In the genomic region with DNA sequence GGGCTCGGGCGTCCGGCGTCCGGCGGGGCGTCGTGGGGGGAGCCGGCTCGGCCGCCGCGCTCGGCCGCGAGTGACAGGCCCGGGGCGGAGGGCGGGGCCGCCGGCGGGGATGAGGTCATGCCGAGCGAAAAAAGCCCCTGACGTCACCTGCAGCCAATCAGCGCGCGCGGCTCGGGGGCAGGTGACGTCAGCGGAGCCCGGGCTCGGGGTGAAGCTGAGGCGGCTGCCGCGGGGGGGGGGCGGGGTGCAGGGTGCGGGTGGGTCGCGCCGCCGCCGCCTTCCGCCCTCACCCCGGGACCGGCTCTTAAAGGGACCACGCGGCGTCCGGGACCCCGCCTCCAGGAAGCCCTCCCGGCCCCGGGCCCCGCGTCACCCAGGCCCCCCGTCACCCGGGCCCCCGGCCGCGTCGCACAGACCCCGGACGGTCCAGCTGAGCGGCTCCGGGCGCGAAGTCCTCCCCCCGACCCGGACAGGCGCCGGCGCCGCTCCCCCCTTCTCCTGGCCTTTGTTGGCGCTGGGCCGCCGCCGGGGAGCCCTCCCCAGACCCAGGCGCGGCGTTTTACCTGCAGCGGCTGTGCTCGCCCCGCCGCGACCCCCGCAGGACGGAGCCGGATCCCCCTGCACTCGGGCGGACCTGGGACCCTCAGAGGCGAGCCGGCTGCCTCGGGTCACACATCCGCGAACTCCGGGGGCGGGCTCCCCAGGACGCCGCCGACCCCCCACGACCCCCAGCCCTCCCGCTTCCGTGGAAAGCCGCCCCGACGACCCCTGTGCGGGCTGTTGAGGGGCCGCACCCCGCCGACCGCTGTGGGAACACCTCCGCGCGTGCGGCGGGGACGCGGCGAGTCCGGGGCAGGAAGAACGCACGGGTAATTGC, we compare ENCODE assay signal across 1 cellular context.
TF ChIP-seq lines count a peak whose summit lies in the region.

A gene with protein sequence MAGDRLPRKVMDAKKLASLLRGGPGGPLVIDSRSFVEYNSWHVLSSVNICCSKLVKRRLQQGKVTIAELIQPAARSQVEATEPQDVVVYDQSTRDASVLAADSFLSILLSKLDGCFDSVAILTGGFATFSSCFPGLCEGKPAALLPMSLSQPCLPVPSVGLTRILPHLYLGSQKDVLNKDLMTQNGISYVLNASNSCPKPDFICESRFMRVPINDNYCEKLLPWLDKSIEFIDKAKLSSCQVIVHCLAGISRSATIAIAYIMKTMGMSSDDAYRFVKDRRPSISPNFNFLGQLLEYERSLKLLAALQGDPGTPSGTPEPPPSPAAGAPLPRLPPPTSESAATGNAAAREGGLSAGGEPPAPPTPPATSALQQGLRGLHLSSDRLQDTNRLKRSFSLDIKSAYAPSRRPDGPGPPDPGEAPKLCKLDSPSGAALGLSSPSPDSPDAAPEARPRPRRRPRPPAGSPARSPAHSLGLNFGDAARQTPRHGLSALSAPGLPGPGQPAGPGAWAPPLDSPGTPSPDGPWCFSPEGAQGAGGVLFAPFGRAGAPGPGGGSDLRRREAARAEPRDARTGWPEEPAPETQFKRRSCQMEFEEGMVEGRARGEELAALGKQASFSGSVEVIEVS (minus strand): TSS at position 72 of the 877 bp plus-strand sequence. CDS start 6,445 bp downstream, outside the sequence.

TF ChIP-seq in WTC11, 78 proteins besides CTCF, POLR2A, EP300 and RAD21 (continued from another document):
- TF ChIP-seq, protein P1, sequence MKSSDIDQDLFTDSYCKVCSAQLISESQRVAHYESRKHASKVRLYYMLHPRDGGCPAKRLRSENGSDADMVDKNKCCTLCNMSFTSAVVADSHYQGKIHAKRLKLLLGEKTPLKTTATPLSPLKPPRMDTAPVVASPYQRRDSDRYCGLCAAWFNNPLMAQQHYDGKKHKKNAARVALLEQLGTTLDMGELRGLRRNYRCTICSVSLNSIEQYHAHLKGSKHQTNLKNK (CRISPR knock-in tag; IDR thresholded peaks at IDR 0.05) = no peak
- TF ChIP-seq GRHL2 (CRISPR knock-in tag; IDR thresholded peaks at IDR 0.05; ENCODE audit: insufficient replicate concordance, severe bottlenecking) (no peak), NR3C1 (CRISPR knock-in tag; conservative IDR thresholded peaks at IDR 0.05; ENCODE audit: low read depth) (no peak), EMX1 (CRISPR knock-in tag; IDR thresholded peaks at IDR 0.05) (no peak), MYBL2 (CRISPR knock-in tag; IDR thresholded peaks at IDR 0.05) (no peak), NFATC4 (CRISPR knock-in tag; IDR thresholded peaks at IDR 0.05) (no peak), NR2C2 (CRISPR knock-in tag; IDR thresholded peaks at IDR 0.05) (no peak), ZNF416 (CRISPR knock-in tag; IDR thresholded peaks at IDR 0.05) (no peak), SOX15 (CRISPR knock-in tag; IDR thresholded peaks at IDR 0.05) (no peak), JAZF1 (CRISPR knock-in tag; IDR thresholded peaks at IDR 0.05) (no peak), ESRRA (CRISPR knock-in tag; IDR thresholded peaks at IDR 0.05; ENCODE audit: borderline replicate concordance) (no peak), NFE2L1 (CRISPR knock-in tag; IDR thresholded peaks at IDR 0.05) (no peak), FOXP1 (CRISPR knock-in tag; IDR thresholded peaks at IDR 0.05; ENCODE audit: borderline replicate concordance) (no peak), NFYB (CRISPR knock-in tag; conservative IDR thresholded peaks at IDR 0.05; ENCODE audit: low read depth) (peak; percentile 59)
- TF ChIP-seq, protein P2, sequence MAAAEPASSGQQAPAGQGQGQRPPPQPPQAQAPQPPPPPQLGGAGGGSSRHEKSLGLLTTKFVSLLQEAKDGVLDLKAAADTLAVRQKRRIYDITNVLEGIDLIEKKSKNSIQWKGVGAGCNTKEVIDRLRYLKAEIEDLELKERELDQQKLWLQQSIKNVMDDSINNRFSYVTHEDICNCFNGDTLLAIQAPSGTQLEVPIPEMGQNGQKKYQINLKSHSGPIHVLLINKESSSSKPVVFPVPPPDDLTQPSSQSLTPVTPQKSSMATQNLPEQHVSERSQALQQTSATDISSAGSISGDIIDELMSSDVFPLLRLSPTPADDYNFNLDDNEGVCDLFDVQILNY (CRISPR knock-in tag; IDR thresholded peaks at IDR 0.05) = 0 out of 2 replicates have a peak, but pooled peaks have one; percentile 27
- TF ChIP-seq, protein P3, sequence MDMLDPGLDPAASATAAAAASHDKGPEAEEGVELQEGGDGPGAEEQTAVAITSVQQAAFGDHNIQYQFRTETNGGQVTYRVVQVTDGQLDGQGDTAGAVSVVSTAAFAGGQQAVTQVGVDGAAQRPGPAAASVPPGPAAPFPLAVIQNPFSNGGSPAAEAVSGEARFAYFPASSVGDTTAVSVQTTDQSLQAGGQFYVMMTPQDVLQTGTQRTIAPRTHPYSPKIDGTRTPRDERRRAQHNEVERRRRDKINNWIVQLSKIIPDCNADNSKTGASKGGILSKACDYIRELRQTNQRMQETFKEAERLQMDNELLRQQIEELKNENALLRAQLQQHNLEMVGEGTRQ (CRISPR knock-in tag; IDR thresholded peaks at IDR 0.05) = peak; percentile 31; the same call in 1 of the 2 replicates
- TF ChIP-seq, protein P4, sequence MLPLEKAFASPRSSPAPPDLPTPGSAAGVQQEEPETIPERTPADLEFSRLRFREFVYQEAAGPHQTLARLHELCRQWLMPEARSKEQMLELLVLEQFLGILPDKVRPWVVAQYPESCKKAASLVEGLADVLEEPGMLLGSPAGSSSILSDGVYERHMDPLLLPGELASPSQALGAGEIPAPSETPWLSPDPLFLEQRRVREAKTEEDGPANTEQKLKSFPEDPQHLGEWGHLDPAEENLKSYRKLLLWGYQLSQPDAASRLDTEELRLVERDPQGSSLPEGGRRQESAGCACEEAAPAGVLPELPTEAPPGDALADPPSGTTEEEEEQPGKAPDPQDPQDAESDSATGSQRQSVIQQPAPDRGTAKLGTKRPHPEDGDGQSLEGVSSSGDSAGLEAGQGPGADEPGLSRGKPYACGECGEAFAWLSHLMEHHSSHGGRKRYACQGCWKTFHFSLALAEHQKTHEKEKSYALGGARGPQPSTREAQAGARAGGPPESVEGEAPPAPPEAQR (CRISPR knock-in tag; IDR thresholded peaks at IDR 0.05) = no peak
- TF ChIP-seq, protein P5, sequence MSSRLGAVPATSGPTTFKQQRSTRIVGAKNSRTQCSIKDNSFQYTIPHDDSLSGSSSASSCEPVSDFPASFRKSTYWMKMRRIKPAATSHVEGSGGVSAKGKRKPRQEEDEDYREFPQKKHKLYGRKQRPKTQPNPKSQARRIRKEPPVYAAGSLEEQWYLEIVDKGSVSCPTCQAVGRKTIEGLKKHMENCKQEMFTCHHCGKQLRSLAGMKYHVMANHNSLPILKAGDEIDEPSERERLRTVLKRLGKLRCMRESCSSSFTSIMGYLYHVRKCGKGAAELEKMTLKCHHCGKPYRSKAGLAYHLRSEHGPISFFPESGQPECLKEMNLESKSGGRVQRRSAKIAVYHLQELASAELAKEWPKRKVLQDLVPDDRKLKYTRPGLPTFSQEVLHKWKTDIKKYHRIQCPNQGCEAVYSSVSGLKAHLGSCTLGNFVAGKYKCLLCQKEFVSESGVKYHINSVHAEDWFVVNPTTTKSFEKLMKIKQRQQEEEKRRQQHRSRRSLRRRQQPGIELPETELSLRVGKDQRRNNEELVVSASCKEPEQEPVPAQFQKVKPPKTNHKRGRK (CRISPR knock-in tag; IDR thresholded peaks at IDR 0.05; ENCODE audit: borderline replicate concordance) = no peak
- TF ChIP-seq, protein P6, sequence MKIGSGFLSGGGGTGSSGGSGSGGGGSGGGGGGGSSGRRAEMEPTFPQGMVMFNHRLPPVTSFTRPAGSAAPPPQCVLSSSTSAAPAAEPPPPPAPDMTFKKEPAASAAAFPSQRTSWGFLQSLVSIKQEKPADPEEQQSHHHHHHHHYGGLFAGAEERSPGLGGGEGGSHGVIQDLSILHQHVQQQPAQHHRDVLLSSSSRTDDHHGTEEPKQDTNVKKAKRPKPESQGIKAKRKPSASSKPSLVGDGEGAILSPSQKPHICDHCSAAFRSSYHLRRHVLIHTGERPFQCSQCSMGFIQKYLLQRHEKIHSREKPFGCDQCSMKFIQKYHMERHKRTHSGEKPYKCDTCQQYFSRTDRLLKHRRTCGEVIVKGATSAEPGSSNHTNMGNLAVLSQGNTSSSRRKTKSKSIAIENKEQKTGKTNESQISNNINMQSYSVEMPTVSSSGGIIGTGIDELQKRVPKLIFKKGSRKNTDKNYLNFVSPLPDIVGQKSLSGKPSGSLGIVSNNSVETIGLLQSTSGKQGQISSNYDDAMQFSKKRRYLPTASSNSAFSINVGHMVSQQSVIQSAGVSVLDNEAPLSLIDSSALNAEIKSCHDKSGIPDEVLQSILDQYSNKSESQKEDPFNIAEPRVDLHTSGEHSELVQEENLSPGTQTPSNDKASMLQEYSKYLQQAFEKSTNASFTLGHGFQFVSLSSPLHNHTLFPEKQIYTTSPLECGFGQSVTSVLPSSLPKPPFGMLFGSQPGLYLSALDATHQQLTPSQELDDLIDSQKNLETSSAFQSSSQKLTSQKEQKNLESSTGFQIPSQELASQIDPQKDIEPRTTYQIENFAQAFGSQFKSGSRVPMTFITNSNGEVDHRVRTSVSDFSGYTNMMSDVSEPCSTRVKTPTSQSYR (CRISPR knock-in tag; IDR thresholded peaks at IDR 0.05) = no peak
- TF ChIP-seq, protein P7, sequence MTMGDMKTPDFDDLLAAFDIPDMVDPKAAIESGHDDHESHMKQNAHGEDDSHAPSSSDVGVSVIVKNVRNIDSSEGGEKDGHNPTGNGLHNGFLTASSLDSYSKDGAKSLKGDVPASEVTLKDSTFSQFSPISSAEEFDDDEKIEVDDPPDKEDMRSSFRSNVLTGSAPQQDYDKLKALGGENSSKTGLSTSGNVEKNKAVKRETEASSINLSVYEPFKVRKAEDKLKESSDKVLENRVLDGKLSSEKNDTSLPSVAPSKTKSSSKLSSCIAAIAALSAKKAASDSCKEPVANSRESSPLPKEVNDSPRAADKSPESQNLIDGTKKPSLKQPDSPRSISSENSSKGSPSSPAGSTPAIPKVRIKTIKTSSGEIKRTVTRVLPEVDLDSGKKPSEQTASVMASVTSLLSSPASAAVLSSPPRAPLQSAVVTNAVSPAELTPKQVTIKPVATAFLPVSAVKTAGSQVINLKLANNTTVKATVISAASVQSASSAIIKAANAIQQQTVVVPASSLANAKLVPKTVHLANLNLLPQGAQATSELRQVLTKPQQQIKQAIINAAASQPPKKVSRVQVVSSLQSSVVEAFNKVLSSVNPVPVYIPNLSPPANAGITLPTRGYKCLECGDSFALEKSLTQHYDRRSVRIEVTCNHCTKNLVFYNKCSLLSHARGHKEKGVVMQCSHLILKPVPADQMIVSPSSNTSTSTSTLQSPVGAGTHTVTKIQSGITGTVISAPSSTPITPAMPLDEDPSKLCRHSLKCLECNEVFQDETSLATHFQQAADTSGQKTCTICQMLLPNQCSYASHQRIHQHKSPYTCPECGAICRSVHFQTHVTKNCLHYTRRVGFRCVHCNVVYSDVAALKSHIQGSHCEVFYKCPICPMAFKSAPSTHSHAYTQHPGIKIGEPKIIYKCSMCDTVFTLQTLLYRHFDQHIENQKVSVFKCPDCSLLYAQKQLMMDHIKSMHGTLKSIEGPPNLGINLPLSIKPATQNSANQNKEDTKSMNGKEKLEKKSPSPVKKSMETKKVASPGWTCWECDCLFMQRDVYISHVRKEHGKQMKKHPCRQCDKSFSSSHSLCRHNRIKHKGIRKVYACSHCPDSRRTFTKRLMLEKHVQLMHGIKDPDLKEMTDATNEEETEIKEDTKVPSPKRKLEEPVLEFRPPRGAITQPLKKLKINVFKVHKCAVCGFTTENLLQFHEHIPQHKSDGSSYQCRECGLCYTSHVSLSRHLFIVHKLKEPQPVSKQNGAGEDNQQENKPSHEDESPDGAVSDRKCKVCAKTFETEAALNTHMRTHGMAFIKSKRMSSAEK (CRISPR knock-in tag; IDR thresholded peaks at IDR 0.05; ENCODE audit: borderline replicate concordance) = no peak
- TF ChIP-seq, protein P8, sequence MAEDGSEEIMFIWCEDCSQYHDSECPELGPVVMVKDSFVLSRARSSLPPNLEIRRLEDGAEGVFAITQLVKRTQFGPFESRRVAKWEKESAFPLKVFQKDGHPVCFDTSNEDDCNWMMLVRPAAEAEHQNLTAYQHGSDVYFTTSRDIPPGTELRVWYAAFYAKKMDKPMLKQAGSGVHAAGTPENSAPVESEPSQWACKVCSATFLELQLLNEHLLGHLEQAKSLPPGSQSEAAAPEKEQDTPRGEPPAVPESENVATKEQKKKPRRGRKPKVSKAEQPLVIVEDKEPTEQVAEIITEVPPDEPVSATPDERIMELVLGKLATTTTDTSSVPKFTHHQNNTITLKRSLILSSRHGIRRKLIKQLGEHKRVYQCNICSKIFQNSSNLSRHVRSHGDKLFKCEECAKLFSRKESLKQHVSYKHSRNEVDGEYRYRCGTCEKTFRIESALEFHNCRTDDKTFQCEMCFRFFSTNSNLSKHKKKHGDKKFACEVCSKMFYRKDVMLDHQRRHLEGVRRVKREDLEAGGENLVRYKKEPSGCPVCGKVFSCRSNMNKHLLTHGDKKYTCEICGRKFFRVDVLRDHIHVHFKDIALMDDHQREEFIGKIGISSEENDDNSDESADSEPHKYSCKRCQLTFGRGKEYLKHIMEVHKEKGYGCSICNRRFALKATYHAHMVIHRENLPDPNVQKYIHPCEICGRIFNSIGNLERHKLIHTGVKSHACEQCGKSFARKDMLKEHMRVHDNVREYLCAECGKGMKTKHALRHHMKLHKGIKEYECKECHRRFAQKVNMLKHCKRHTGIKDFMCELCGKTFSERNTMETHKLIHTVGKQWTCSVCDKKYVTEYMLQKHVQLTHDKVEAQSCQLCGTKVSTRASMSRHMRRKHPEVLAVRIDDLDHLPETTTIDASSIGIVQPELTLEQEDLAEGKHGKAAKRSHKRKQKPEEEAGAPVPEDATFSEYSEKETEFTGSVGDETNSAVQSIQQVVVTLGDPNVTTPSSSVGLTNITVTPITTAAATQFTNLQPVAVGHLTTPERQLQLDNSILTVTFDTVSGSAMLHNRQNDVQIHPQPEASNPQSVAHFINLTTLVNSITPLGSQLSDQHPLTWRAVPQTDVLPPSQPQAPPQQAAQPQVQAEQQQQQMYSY (CRISPR knock-in tag; IDR thresholded peaks at IDR 0.05) = no peak
- TF ChIP-seq, protein P9, sequence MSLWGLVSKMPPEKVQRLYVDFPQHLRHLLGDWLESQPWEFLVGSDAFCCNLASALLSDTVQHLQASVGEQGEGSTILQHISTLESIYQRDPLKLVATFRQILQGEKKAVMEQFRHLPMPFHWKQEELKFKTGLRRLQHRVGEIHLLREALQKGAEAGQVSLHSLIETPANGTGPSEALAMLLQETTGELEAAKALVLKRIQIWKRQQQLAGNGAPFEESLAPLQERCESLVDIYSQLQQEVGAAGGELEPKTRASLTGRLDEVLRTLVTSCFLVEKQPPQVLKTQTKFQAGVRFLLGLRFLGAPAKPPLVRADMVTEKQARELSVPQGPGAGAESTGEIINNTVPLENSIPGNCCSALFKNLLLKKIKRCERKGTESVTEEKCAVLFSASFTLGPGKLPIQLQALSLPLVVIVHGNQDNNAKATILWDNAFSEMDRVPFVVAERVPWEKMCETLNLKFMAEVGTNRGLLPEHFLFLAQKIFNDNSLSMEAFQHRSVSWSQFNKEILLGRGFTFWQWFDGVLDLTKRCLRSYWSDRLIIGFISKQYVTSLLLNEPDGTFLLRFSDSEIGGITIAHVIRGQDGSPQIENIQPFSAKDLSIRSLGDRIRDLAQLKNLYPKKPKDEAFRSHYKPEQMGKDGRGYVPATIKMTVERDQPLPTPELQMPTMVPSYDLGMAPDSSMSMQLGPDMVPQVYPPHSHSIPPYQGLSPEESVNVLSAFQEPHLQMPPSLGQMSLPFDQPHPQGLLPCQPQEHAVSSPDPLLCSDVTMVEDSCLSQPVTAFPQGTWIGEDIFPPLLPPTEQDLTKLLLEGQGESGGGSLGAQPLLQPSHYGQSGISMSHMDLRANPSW (CRISPR knock-in tag; conservative IDR thresholded peaks at IDR 0.05; ENCODE audit: low read depth) = no peak
- TF ChIP-seq, protein P10, sequence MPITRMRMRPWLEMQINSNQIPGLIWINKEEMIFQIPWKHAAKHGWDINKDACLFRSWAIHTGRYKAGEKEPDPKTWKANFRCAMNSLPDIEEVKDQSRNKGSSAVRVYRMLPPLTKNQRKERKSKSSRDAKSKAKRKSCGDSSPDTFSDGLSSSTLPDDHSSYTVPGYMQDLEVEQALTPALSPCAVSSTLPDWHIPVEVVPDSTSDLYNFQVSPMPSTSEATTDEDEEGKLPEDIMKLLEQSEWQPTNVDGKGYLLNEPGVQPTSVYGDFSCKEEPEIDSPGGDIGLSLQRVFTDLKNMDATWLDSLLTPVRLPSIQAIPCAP (CRISPR knock-in tag; IDR thresholded peaks at IDR 0.05) = no peak
